Comparison of ENCODE assay signal across 1 cellular context in the genomic region with DNA sequence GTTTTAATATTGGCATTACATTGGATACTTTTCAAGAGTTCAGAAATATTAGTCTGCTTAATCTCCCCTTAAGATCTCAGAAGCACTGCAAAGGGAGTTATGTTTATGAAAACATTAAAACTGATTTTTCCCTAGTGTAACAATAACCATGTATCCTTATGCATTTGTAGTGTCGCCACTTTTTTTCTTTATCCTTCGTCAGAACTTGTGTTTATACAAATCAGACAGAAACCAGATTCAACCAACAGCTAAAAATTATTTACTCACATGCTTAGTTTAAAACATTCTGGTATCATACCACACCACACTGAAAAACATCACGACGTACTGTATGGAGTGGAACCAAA.
TF ChIP-seq lines count a peak whose summit lies in the region.

No MANE protein-coding gene starts in this region.

TF ChIP-seq in WTC11, 78 proteins besides CTCF, POLR2A, EP300 and RAD21 (continued from another document):
- TF ChIP-seq, protein P1, sequence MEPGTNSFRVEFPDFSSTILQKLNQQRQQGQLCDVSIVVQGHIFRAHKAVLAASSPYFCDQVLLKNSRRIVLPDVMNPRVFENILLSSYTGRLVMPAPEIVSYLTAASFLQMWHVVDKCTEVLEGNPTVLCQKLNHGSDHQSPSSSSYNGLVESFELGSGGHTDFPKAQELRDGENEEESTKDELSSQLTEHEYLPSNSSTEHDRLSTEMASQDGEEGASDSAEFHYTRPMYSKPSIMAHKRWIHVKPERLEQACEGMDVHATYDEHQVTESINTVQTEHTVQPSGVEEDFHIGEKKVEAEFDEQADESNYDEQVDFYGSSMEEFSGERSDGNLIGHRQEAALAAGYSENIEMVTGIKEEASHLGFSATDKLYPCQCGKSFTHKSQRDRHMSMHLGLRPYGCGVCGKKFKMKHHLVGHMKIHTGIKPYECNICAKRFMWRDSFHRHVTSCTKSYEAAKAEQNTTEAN (CRISPR knock-in tag; IDR thresholded peaks at IDR 0.05), result no peak
- TF ChIP-seq NFE2L1 (CRISPR knock-in tag; IDR thresholded peaks at IDR 0.05) (no peak), ZNF232 (CRISPR knock-in tag; IDR thresholded peaks at IDR 0.05) (no peak), ETV6 (CRISPR knock-in tag; IDR thresholded peaks at IDR 0.05) (no peak), ZBTB21 (CRISPR knock-in tag; IDR thresholded peaks at IDR 0.05; ENCODE audit: borderline replicate concordance) (no peak), NFYB (CRISPR knock-in tag; conservative IDR thresholded peaks at IDR 0.05; ENCODE audit: low read depth) (no peak), TCF7 (CRISPR knock-in tag; IDR thresholded peaks at IDR 0.05; ENCODE audit: low read depth) (no peak), HMGA2 (CRISPR knock-in tag; IDR thresholded peaks at IDR 0.05) (no peak), ZNF317 (CRISPR knock-in tag; IDR thresholded peaks at IDR 0.05; ENCODE audit: borderline replicate concordance, low read depth) (no peak), SOX15 (CRISPR knock-in tag; IDR thresholded peaks at IDR 0.05) (no peak)
- TF ChIP-seq, protein P2, sequence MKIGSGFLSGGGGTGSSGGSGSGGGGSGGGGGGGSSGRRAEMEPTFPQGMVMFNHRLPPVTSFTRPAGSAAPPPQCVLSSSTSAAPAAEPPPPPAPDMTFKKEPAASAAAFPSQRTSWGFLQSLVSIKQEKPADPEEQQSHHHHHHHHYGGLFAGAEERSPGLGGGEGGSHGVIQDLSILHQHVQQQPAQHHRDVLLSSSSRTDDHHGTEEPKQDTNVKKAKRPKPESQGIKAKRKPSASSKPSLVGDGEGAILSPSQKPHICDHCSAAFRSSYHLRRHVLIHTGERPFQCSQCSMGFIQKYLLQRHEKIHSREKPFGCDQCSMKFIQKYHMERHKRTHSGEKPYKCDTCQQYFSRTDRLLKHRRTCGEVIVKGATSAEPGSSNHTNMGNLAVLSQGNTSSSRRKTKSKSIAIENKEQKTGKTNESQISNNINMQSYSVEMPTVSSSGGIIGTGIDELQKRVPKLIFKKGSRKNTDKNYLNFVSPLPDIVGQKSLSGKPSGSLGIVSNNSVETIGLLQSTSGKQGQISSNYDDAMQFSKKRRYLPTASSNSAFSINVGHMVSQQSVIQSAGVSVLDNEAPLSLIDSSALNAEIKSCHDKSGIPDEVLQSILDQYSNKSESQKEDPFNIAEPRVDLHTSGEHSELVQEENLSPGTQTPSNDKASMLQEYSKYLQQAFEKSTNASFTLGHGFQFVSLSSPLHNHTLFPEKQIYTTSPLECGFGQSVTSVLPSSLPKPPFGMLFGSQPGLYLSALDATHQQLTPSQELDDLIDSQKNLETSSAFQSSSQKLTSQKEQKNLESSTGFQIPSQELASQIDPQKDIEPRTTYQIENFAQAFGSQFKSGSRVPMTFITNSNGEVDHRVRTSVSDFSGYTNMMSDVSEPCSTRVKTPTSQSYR (CRISPR knock-in tag; IDR thresholded peaks at IDR 0.05), result no peak
